In the genomic region with DNA sequence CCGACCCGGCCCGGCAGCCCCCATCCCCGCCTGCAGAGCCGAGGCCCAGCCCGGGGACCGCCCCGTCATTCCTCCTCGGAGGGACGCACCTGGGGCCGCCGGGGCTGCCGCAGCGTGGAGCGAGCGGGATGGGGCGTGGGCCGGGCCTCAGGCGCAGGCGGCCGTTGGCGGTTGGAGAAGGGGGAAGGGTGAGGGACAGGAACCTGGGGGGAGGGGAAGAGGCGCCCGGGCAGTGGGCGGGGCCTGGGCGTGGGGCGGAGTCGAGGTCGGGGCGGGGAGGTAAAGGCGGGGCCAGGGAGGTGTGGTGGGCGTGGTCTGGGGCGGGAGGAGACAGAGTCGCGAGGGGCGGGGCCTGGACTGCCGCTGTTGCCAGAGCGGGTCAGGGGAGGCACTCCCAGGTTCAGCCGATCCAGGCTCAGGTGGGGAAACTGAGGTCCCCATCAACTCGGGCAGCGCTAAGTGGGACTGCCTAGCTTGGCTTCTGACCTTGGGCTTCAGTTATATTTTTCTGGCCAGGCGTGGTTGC, we compare ENCODE assay signal across 8 cellular contexts. TPM values are rescaled to one million over a fixed set of nuclear protein-coding genes. Genes with fewer than 3 reads are reported as not detected.
DNase-seq lines count a peak whose midpoint lies in the region; ATAC-seq and TF ChIP-seq lines count a peak whose summit lies in the region.

A gene with protein sequence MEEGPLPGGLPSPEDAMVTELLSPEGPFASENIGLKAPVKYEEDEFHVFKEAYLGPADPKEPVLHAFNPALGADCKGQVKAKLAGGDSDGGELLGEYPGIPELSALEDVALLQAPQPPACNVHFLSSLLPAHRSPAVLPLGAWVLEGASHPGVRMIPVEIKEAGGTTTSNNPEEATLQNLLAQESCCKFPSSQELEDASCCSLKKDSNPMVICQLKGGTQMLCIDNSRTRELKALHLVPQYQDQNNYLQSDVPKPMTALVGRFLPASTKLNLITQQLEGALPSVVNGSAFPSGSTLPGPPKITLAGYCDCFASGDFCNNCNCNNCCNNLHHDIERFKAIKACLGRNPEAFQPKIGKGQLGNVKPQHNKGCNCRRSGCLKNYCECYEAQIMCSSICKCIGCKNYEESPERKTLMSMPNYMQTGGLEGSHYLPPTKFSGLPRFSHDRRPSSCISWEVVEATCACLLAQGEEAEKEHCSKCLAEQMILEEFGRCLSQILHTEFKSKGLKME (minus strand): TSS at position 190 of the 526 bp plus-strand sequence. CDS start 860 bp downstream, outside the sequence.

- peak; percentile 81 to 89 for ATAC-seq in activated CD4-positive, CD25-positive, alpha-beta regulatory T cell treated with anti-CD3 and anti-CD28 coated beads, Interleukin-2, amount 50 U/mL, for 24 hours
- ATAC-seq in GM21717 (IDR thresholded peaks at IDR 0.05; ENCODE audit: unreplicated experiment) = no peak

- H3K36me3 ChIP-seq in BJ (ENCODE audit: control insufficient read depth, insufficient read depth, low read length) (peaks cover 2% of the 10 kb centered on the region), kidney epithelial cell (ENCODE audit: control insufficient read depth, insufficient read depth, low read length) (no peaks in the 10 kb centered on the region)

- H3K4me3 ChIP-seq in BJ (ENCODE audit: low read depth, low read length) (peak within 1 kb of the TSS; percentile 48), kidney epithelial cell (ENCODE audit: low read depth, low read length) (peak within 1 kb of the TSS; percentile 45)

- CTCF ChIA-PET in BJ (lab: Yijun Ruan, JAX) = no interaction called here

- TF ChIP-seq CTCF in BJ (IDR thresholded peaks at IDR 0.05; ENCODE audit: insufficient read depth, low read depth, low read length) (no peak), kidney epithelial cell (IDR thresholded peaks at IDR 0.05; ENCODE audit: insufficient read depth, low read length, poor library complexity, severe bottlenecking) (no peak)

- H3K27me3 ChIP-seq in BJ (ENCODE audit: control insufficient read depth, insufficient read depth, low read length) (no peaks in the 10 kb centered on the region), kidney epithelial cell (ENCODE audit: control insufficient read depth, insufficient read depth, low read length) (no peaks in the 10 kb centered on the region)

- POLR2A ChIA-PET in BJ (lab: Charles Lee) = no interaction called here

- DNase-seq in BJ (ENCODE audit: low read depth) (no peak), HCEC 1CT (peak; percentile 79), NCI-H2227 treated with DMSO at 0.1 percent for 48 hours (lab: John Stamatoyannopoulos, UW) (peak; percentile 76), kidney epithelial cell (ENCODE audit: low read depth) (no peak)
- DNase-seq in central memory CD4-positive, alpha-beta T cell = peak; percentile 82
- peak; percentile 91 for DNase-seq in stimulated activated CD4-positive, alpha-beta T cell treated with anti-CD3 and anti-CD28 coated beads, Interleukin-1b, Interleukin-23, amount 100 ng/mL, for 48 hours

RNA-seq across cellular contexts. Expression of the gene that starts here (rescaled TPM):
- 1.5 and 2.1 TPM in 2 replicates for polyA plus RNA-seq in BJ (2011; rRNA removed)
- 0.90 TPM in 1 of 2 replicates, not detected in the other for polyA minus RNA-seq in BJ (2011; rRNA and poly(A)+ RNA removed)
- 3.8 and 7.7 TPM in 2 replicates for total RNA-seq in kidney epithelial cell

Comparison
In these comparisons a context has a peak if more than half of its experiments do, and no peak if none do; other contexts are left out.
1. DNase-seq: peak in HCEC 1CT (single experiment), NCI-H2227 treated with DMSO at 0.1 percent for 48 hours (single experiment), central memory CD4-positive, alpha-beta T cell (single experiment) and stimulated activated CD4-positive, alpha-beta T cell treated with anti-CD3 and anti-CD28 coated beads, Interleukin-1b, Interleukin-23, amount 100 ng/mL, for 48 hours (single experiment); none in BJ (single experiment) and kidney epithelial cell (single experiment).